Comparison of ENCODE assay signal across 2 cellular contexts in genomic region chr13:51728275-51728673, GRCh38.
TF ChIP-seq lines count a peak whose summit lies in the region.

No MANE protein-coding gene starts in this region.

TF ChIP-seq in liver, 16 proteins besides CTCF, POLR2A, EP300 and RAD21 (continued from another document):
- TF ChIP-seq GABPA (IDR thresholded peaks at IDR 0.05 in 1 of 2, conservative IDR thresholded peaks at IDR 0.05 in 1 of 2) (no peak), REST (IDR thresholded peaks at IDR 0.05) (no peak)
TF ChIP-seq in liver: peak in this region for 3.

TF ChIP-seq in HepG2, 621 proteins besides CTCF, POLR2A, EP300 and RAD21 (continued from another document):
- TF ChIP-seq ZHX1 (CRISPR knock-in tag; IDR thresholded peaks at IDR 0.05; ENCODE audit: low read depth) (no peak), DNMT1 (CRISPR knock-in tag; IDR thresholded peaks at IDR 0.05) (no peak), ZNF335 (CRISPR knock-in tag; IDR thresholded peaks at IDR 0.05) (no peak), ADNP (CRISPR knock-in tag; IDR thresholded peaks at IDR 0.05) (no peak), ZNF577 (CRISPR knock-in tag; IDR thresholded peaks at IDR 0.05; ENCODE audit: borderline replicate concordance, low read depth) (no peak), E2F2 (CRISPR knock-in tag; IDR thresholded peaks at IDR 0.05; ENCODE audit: borderline replicate concordance) (no peak), ZBTB26 (CRISPR knock-in tag; IDR thresholded peaks at IDR 0.05; ENCODE audit: borderline replicate concordance) (no peak), ZNF75D (CRISPR knock-in tag; IDR thresholded peaks at IDR 0.05; ENCODE audit: borderline replicate concordance) (no peak), RFXAP (CRISPR knock-in tag; IDR thresholded peaks at IDR 0.05; ENCODE audit: borderline replicate concordance) (no peak), ZNF329 (CRISPR knock-in tag; IDR thresholded peaks at IDR 0.05; ENCODE audit: low read depth) (no peak), KDM3A (CRISPR knock-in tag; IDR thresholded peaks at IDR 0.05; ENCODE audit: low read depth) (no peak), FOXP1 (IDR thresholded peaks at IDR 0.05) (no peak), FOXP1 (CRISPR knock-in tag; IDR thresholded peaks at IDR 0.05) (no peak), SMAD9 (CRISPR knock-in tag; IDR thresholded peaks at IDR 0.05) (no peak), TERF1 (CRISPR knock-in tag; IDR thresholded peaks at IDR 0.05) (no peak), MLLT10 (CRISPR knock-in tag; IDR thresholded peaks at IDR 0.05) (no peak), IRF2 (CRISPR knock-in tag; IDR thresholded peaks at IDR 0.05) (no peak), SRF (IDR thresholded peaks at IDR 0.05; ENCODE audit: low read depth, low read length) (no peak)
